In genomic region chr4:147950840-147951239, GRCh38 we compare ENCODE assay signal across 26 cellular contexts.
"Had no signal": no experiment of that assay in that cellular context is flagged by ENCODE, and none has a peak within 500 bp of the region (broad histone marks: within the 10 kb centered on the region; RNA-seq: fewer than 3 reads in every experiment).

No MANE protein-coding gene starts in this region.

- H3K27ac ChIP-seq: body of pancreas, cardiac muscle cell, foreskin keratinocyte, left lung, WERI-Rb-1 had no signal

- H3K27me3 Mint-ChIP-seq: activated naive CD8-positive, alpha-beta T cell treated with anti-CD3 and anti-CD28 coated beads, Interleukin-2, amount 50 U/mL, for 24 hours; naive B cell; stimulated activated naive CD8-positive, alpha-beta T cell treated with anti-CD3 and anti-CD28 coated beads, Interleukin-15, amount 100 ng/mL, for 72 hours had no signal

- H3K27me3 ChIP-seq: body of pancreas, cardiac muscle cell, foreskin keratinocyte, left lung, tibial artery had no signal

- H3K27ac Mint-ChIP-seq: activated CD8-positive, alpha-beta T cell treated with anti-CD3 and anti-CD28 coated beads, Interleukin-2, amount 10 ng/mL, durations not matched to agents 7 days and 5 days; activated naive CD8-positive, alpha-beta T cell treated with anti-CD3 and anti-CD28 coated beads, Interleukin-2, amount 50 U/mL, for 24 hours; activated T-helper 1 cell treated with anti-CD3 and anti-CD28 coated beads, Interleukin-12 subunit alpha, Interleukin-12 subunit beta, Interleukin-2, Interleukin-4 antibody, amounts not matched to agents 30 ng/mL and 10 ng/mL and 1 ng/mL, durations not matched to agents 14 hours and 24 hours and 36 hours; stimulated activated effector memory CD8-positive, alpha-beta T cell treated with anti-CD3 and anti-CD28 coated beads, Interleukin-12 subunit alpha, Interleukin-12 subunit beta, amount 100 ng/mL, for 72 hours had no signal

- H3K36me3 Mint-ChIP-seq: naive B cell had no signal

- H3K4me1 Mint-ChIP-seq: activated naive CD8-positive, alpha-beta T cell treated with anti-CD3 and anti-CD28 coated beads, Interleukin-2, amount 50 U/mL, for 24 hours; naive B cell; stimulated activated naive CD8-positive, alpha-beta T cell treated with anti-CD3 and anti-CD28 coated beads, Interleukin-15, amount 100 ng/mL, for 72 hours had no signal

- H3K9me3 ChIP-seq: body of pancreas, left lung had no signal

- H3K4me3 Mint-ChIP-seq: activated CD8-positive, alpha-beta T cell treated with anti-CD3 and anti-CD28 coated beads, Interleukin-2, amount 10 ng/mL, durations not matched to agents 7 days and 5 days; activated naive CD8-positive, alpha-beta T cell treated with anti-CD3 and anti-CD28 coated beads, Interleukin-2, amount 50 U/mL, for 24 hours; activated T-helper 1 cell treated with anti-CD3 and anti-CD28 coated beads, Interleukin-12 subunit alpha, Interleukin-12 subunit beta, Interleukin-2, Interleukin-4 antibody, amounts not matched to agents 30 ng/mL and 10 ng/mL and 1 ng/mL, durations not matched to agents 14 hours and 24 hours and 36 hours; naive B cell; stimulated activated effector memory CD8-positive, alpha-beta T cell treated with anti-CD3 and anti-CD28 coated beads, Interleukin-12 subunit alpha, Interleukin-12 subunit beta, amount 100 ng/mL, for 72 hours; stimulated activated naive CD8-positive, alpha-beta T cell treated with anti-CD3 and anti-CD28 coated beads, Interleukin-15, amount 100 ng/mL, for 72 hours had no signal

- H3K36me3 ChIP-seq: cardiac muscle cell had no signal

- H3K9me3 Mint-ChIP-seq: activated T-helper 1 cell treated with anti-CD3 and anti-CD28 coated beads, Interleukin-12 subunit alpha, Interleukin-12 subunit beta, Interleukin-2, Interleukin-4 antibody, amounts not matched to agents 30 ng/mL and 10 ng/mL and 1 ng/mL, durations not matched to agents 14 hours and 24 hours and 36 hours; stimulated activated effector memory CD8-positive, alpha-beta T cell treated with anti-CD3 and anti-CD28 coated beads, Interleukin-12 subunit alpha, Interleukin-12 subunit beta, amount 100 ng/mL, for 72 hours; stimulated activated naive CD8-positive, alpha-beta T cell treated with anti-CD3 and anti-CD28 coated beads, Interleukin-15, amount 100 ng/mL, for 72 hours had no signal

- H3K4me3 ChIP-seq: body of pancreas, cardiac muscle cell, left lung, lung, tibial artery had no signal

- DNase-seq: activated CD4-positive, alpha-beta T cell treated with anti-CD3 and anti-CD28 coated beads for 1 hour; activated CD4-positive, alpha-beta T cell treated with anti-CD3 and anti-CD28 coated beads, Interleukin-2, amount 50 U/mL, for 1 hour; activated CD8-positive, alpha-beta T cell treated with anti-CD3 and anti-CD28 coated beads, Interleukin-2, amount 10 ng/mL, durations not matched to agents 7 days and 5 days; activated gamma-delta T cell; activated naive CD4-positive, alpha-beta T cell treated with anti-CD3 and anti-CD28 coated beads, Interleukin-2, amount 50 U/mL, for 16 hours; activated naive CD8-positive, alpha-beta T cell treated with anti-CD3 and anti-CD28 coated beads, Interleukin-2, amount 50 U/mL, for 24 hours; anterior cingulate cortex; body of pancreas; dermis blood vessel endothelial cell; effector CD8-positive, alpha-beta T cell; foreskin keratinocyte; kidney; left lung; naive B cell; nucleus accumbens; posterior cingulate gyrus; small intestine; stimulated activated CD4-positive, alpha-beta T cell treated with anti-CD3 and anti-CD28 coated beads, Interleukin-2, amount 100 ng/mL, for 24 hours; stimulated activated naive CD8-positive, alpha-beta T cell treated with anti-CD3 and anti-CD28 coated beads, Interleukin-15, amount 100 ng/mL, for 72 hours; tibial artery; WERI-Rb-1 had no signal

- H3K4me1 ChIP-seq: body of pancreas, left lung had no signal

- ATAC-seq: activated CD8-positive, alpha-beta T cell treated with anti-CD3 and anti-CD28 coated beads, Interleukin-2, amount 10 ng/mL, durations not matched to agents 7 days and 5 days; activated naive CD8-positive, alpha-beta T cell treated with anti-CD3 and anti-CD28 coated beads, Interleukin-2, amount 50 U/mL, for 24 hours; body of pancreas; foreskin keratinocyte; left lung; sciatic nerve; stimulated activated effector memory CD8-positive, alpha-beta T cell treated with anti-CD3 and anti-CD28 coated beads, Interleukin-12 subunit alpha, Interleukin-12 subunit beta, amount 100 ng/mL, for 72 hours; stimulated activated naive CD8-positive, alpha-beta T cell treated with anti-CD3 and anti-CD28 coated beads, Interleukin-15, amount 100 ng/mL, for 72 hours had no signal
